In the genomic region with DNA sequence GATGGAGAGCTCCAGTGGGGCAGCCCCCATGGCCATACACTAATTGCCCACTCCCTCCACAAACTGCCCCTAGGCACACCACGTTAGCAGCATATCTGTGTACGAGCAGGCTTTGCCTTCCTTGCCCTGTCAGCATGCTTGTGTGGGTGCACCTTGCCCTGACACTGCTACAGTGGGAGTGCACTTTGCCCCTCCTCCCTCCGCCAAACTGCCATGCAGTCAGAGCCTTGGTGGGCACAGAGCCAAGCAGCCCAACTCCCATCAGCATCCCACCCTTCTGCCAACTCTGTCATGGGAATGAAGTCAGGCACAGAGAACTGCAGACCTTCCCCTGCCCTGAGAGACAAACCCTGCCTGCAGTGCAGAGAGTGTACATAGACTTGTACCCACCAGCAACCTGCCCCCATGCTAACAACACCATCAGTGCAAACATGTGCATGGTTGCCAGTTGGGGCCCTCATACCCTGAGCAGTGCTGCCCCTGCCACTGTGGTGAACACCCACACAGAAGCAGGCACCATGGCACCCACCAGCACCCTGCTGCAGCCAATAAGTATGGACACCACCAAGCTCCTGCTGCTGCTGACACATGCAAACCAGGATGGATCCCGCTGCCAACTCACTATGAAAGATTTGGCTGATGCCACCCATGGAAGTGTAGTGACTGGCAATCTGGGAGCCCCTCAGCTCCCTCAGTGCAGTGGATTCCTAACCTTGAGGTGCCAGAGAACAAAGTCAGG, we compare ENCODE assay signal across 18 cellular contexts.
DNase-seq lines count a peak whose midpoint lies in the region; ATAC-seq and TF ChIP-seq lines count a peak whose summit lies in the region.
"Had no signal": no experiment of that assay in that cellular context is flagged by ENCODE, and none has a peak within 500 bp of the region (broad histone marks: within the 10 kb centered on the region; RNA-seq: fewer than 3 reads in every experiment).

No MANE protein-coding gene starts in this region.

- H2BK15ac ChIP-seq in IMR-90 (ENCODE audit: low read depth, low read length), result no peak overlapping the region
- peak overlapping the region; percentile 69 for H2BK15ac ChIP-seq in neuronal stem cell (ENCODE audit: low read length)

- ATAC-seq in activated naive CD8-positive, alpha-beta T cell treated with anti-CD3 and anti-CD28 coated beads, Interleukin-2, amount 50 U/mL, for 24 hours, result peak; percentile 10
- ATAC-seq in IMR-90 (ENCODE audit: low read depth), result no peak
- peak; percentile 36 for ATAC-seq in stimulated activated effector memory CD8-positive, alpha-beta T cell treated with anti-CD3 and anti-CD28 coated beads, Interleukin-12 subunit alpha, Interleukin-12 subunit beta, amount 100 ng/mL, for 72 hours

- no peaks in the 10 kb centered on the region for H3K79me1 ChIP-seq in IMR-90 (ENCODE audit: low read depth in 1 of 2, low read length in 2 of 2)
- peaks cover 2% of the 10 kb centered on the region for H3K79me1 ChIP-seq in neuronal stem cell (ENCODE audit: low read depth, low read length)

- H3K36me3 ChIP-seq in IMR-90 (ENCODE audit: control insufficient read depth, insufficient read depth, low read length) (no peaks in the 10 kb centered on the region), neuronal stem cell (replicated peaks in 1 of 2; ENCODE audit: control insufficient read depth in 2 of 2, insufficient read depth in 2 of 2, low read length in 2 of 2) (no peaks in the 10 kb centered on the region)
- H3K36me3 ChIP-seq: BLaER1, HAP-1 had no signal

- H2BK5ac ChIP-seq in IMR-90 (ENCODE audit: low read depth, low read length, poor library complexity, severe bottlenecking), result no peak overlapping the region
- no peak overlapping the region for H2BK5ac ChIP-seq in neuronal stem cell (ENCODE audit: low read length)

- intact Hi-C loops in IMR-90 (cut with micrococcal nuclease), result no loop called here
- intact Hi-C loops in MCF 10A (cut with micrococcal nuclease), result no loop called here

- H3K4me1 Mint-ChIP-seq in activated naive CD8-positive, alpha-beta T cell treated with anti-CD3 and anti-CD28 coated beads, Interleukin-2, amount 50 U/mL, for 24 hours, result no peaks in the 10 kb centered on the region
- no peaks in the 10 kb centered on the region for H3K4me1 Mint-ChIP-seq in activated naive CD8-positive, alpha-beta T cell treated with anti-CD3 and anti-CD28 coated beads for 36 hours
- no peaks in the 10 kb centered on the region for H3K4me1 Mint-ChIP-seq in stimulated activated effector memory CD8-positive, alpha-beta T cell treated with anti-CD3 and anti-CD28 coated beads, Interleukin-12 subunit alpha, Interleukin-12 subunit beta, amount 100 ng/mL, for 72 hours
- no peaks in the 10 kb centered on the region for H3K4me1 Mint-ChIP-seq in MCF 10A (ENCODE audit: insufficient read depth, unreplicated experiment)
- H3K4me1 Mint-ChIP-seq: CD4-positive, CD25-positive, alpha-beta regulatory T cell; CD8-positive, alpha-beta memory T cell had no signal

- H3K4me3 ChIP-seq in IMR-90 (ENCODE audit: insufficient read depth, low read depth, low read length) (no peak overlapping the region), neuronal stem cell (ENCODE audit: low read length in 2 of 2) (peak overlapping the region in 1 of 2 donors; percentile 49)
- H3K4me3 ChIP-seq: BLaER1, GM23248, HAP-1 had no signal

- no peak for TF ChIP-seq CTCF in IMR-90 (conservative IDR thresholded peaks at IDR 0.05; ENCODE audit: low read depth, low read length)
- TF ChIP-seq CTCF in MCF 10A (IDR thresholded peaks at IDR 0.05; ENCODE audit: unreplicated experiment), result no peak
- no peak for TF ChIP-seq CTCF in GM10266 (IDR thresholded peaks at IDR 0.05; ENCODE audit: control insufficient read depth, insufficient read depth, low read depth, missing control alignments)

- H2BK120ac ChIP-seq in IMR-90 (ENCODE audit: low read depth, low read length), result no peak overlapping the region
- peak overlapping the region; percentile 30 for H2BK120ac ChIP-seq in neuronal stem cell (ENCODE audit: low read depth, low read length)

- H2AK9ac ChIP-seq in IMR-90 (replicated peaks; ENCODE audit: low read depth, low read length, poor library complexity), result no peak overlapping the region

- DNase-seq in activated naive CD8-positive, alpha-beta T cell treated with anti-CD3 and anti-CD28 coated beads, Interleukin-2, amount 50 U/mL, for 24 hours, result no peak
- no peak for DNase-seq in activated naive CD8-positive, alpha-beta T cell treated with anti-CD3 and anti-CD28 coated beads for 36 hours
- DNase-seq in IMR-90 (no peak), neuronal stem cell (ENCODE audit: low spot score) (no peak), MCF 10A (ENCODE audit: unreplicated experiment) (no peak), NCI-H146 (lab: John Stamatoyannopoulos, UW) (no peak), GM10266 (ENCODE audit: extremely low spot score) (no peak)
- DNase-seq in stimulated activated effector memory CD8-positive, alpha-beta T cell treated with anti-CD3 and anti-CD28 coated beads, Interleukin-12 subunit alpha, Interleukin-12 subunit beta, amount 100 ng/mL, for 72 hours (ENCODE audit: low spot score in 2 of 2), result no peak
- DNase-seq: 8988T; CD4-positive, CD25-positive, alpha-beta regulatory T cell; CD8-positive, alpha-beta memory T cell; COR-L47; DMS 273 treated with DMSO at 0.1 percent for 48 hours; DMS53; GM23248 had no signal

- H3K18ac ChIP-seq in IMR-90 (ENCODE audit: low read depth, low read length) (no peak overlapping the region), neuronal stem cell (ENCODE audit: low read length) (peak overlapping the region; percentile 84)

- H3K23ac ChIP-seq in IMR-90 (ENCODE audit: low read depth, low read length), result no peak overlapping the region
- H3K23ac ChIP-seq in neuronal stem cell (ENCODE audit: low read depth, low read length, poor library complexity), result no peak overlapping the region

- H3K14ac ChIP-seq in IMR-90 (replicated peaks; ENCODE audit: low read depth, low read length), result no peak overlapping the region
- H3K14ac ChIP-seq in neuronal stem cell (ENCODE audit: low read length), result peak overlapping the region; percentile 84

- H3K27ac ChIP-seq in IMR-90 (ENCODE audit: insufficient read depth, low read length) (no peak overlapping the region), neuronal stem cell (replicated peaks; ENCODE audit: low read length) (no peak overlapping the region)
- H3K27ac ChIP-seq: BLaER1, GM23248, HL-60 had no signal

- POLR2A ChIA-PET in IMR-90 (lab: Charles Lee; ENCODE audit: unreplicated experiment) (no interaction called here), MCF 10A (lab: Yijun Ruan, JAX) (interaction anchor here (0.6 kb wide), 1 partner anchor 163 kb away, joined by 3 read pairs; no protein-coding TSS in a partner anchor)

- H3K4me1 ChIP-seq in IMR-90 (ENCODE audit: control insufficient read depth, insufficient read depth, low read length), result no peaks in the 10 kb centered on the region
- peaks cover 0 to 3% of the 10 kb centered on the region in 2 donors for H3K4me1 ChIP-seq in neuronal stem cell (ENCODE audit: control insufficient read depth in 2 of 2, insufficient read depth in 1 of 2, low read depth in 1 of 2, low read length in 2 of 2)
- H3K4me1 ChIP-seq: HAP-1 had no signal

- H4K20me1 ChIP-seq in IMR-90 (ENCODE audit: insufficient read depth, low read length), result no peaks in the 10 kb centered on the region
- H4K20me1 ChIP-seq: BLaER1 had no signal

- peaks cover 6% of the 10 kb centered on the region for H3K9me3 Mint-ChIP-seq in activated naive CD8-positive, alpha-beta T cell treated with anti-CD3 and anti-CD28 coated beads, Interleukin-2, amount 50 U/mL, for 24 hours
- H3K9me3 Mint-ChIP-seq in activated naive CD8-positive, alpha-beta T cell treated with anti-CD3 and anti-CD28 coated beads for 36 hours, result no peaks in the 10 kb centered on the region
- peaks cover 8% of the 10 kb centered on the region for H3K9me3 Mint-ChIP-seq in stimulated activated effector memory CD8-positive, alpha-beta T cell treated with anti-CD3 and anti-CD28 coated beads, Interleukin-12 subunit alpha, Interleukin-12 subunit beta, amount 100 ng/mL, for 72 hours
- no peaks in the 10 kb centered on the region for H3K9me3 Mint-ChIP-seq in MCF 10A (ENCODE audit: unreplicated experiment)

- no peak overlapping the region for H2AK5ac ChIP-seq in IMR-90 (ENCODE audit: low read depth, low read length)
- peak overlapping the region; percentile 53 for H2AK5ac ChIP-seq in neuronal stem cell (ENCODE audit: low read depth, low read length)

- H4K5ac ChIP-seq in IMR-90 (ENCODE audit: low read depth, low read length), result no peak overlapping the region

- in situ Hi-C loops in IMR-90 (cut with MboI; ENCODE audit: low sequenced_read_pairs), result no loop called here

- H2BK12ac ChIP-seq in neuronal stem cell (ENCODE audit: low read length), result peak overlapping the region; percentile 92

- H3K27me3 ChIP-seq in IMR-90 (ENCODE audit: control insufficient read depth, insufficient read depth, low read length) (no peaks in the 10 kb centered on the region), neuronal stem cell (ENCODE audit: control insufficient read depth in 3 of 3, insufficient read depth in 3 of 3, low read depth in 1 of 3, low read length in 3 of 3) (peaks cover 0 to 4% (median 0%) of the 10 kb centered on the region in 3 experiments)
- H3K27me3 ChIP-seq: BLaER1 had no signal

- no peak overlapping the region for H3K56ac ChIP-seq in IMR-90 (ENCODE audit: extremely low read depth, insufficient read depth, low read length)

- dilution Hi-C loops in IMR-90 (cut with HindIII; ENCODE audit: low sequenced_read_pairs, unreplicated experiment), result no loop called here

- no peaks in the 10 kb centered on the region for H3K36me3 Mint-ChIP-seq in activated naive CD8-positive, alpha-beta T cell treated with anti-CD3 and anti-CD28 coated beads, Interleukin-2, amount 50 U/mL, for 24 hours (ENCODE audit: low read depth)
- H3K36me3 Mint-ChIP-seq in activated naive CD8-positive, alpha-beta T cell treated with anti-CD3 and anti-CD28 coated beads for 36 hours, result no peaks in the 10 kb centered on the region
- no peaks in the 10 kb centered on the region for H3K36me3 Mint-ChIP-seq in stimulated activated effector memory CD8-positive, alpha-beta T cell treated with anti-CD3 and anti-CD28 coated beads, Interleukin-12 subunit alpha, Interleukin-12 subunit beta, amount 100 ng/mL, for 72 hours
- H3K36me3 Mint-ChIP-seq in MCF 10A (ENCODE audit: insufficient read depth, unreplicated experiment), result no peaks in the 10 kb centered on the region
- H3K36me3 Mint-ChIP-seq: CD4-positive, CD25-positive, alpha-beta regulatory T cell; CD8-positive, alpha-beta memory T cell had no signal

- H3K4me2 ChIP-seq in IMR-90 (ENCODE audit: low read depth, low read length) (no peak overlapping the region), neuronal stem cell (ENCODE audit: insufficient read depth, low read length, poor library complexity, severe bottlenecking) (no peak overlapping the region)
- H3K4me2 ChIP-seq: BLaER1 had no signal

- H2AFZ ChIP-seq in IMR-90 (replicated peaks; ENCODE audit: low read length, poor library complexity), result peak overlapping the region; percentile 49
- H2AFZ ChIP-seq in neuronal stem cell (ENCODE audit: low read length), result no peak overlapping the region
- H2AFZ ChIP-seq: GM23248 had no signal

- TF ChIP-seq POLR2A in IMR-90 (IDR thresholded peaks at IDR 0.05; ENCODE audit: low read depth, low read length), result no peak

- TF ChIP-seq RAD21 in IMR-90 (IDR thresholded peaks at IDR 0.05; ENCODE audit: low read length), result no peak

- H3K9me1 ChIP-seq in IMR-90 (ENCODE audit: insufficient read depth, low read length), result no peaks in the 10 kb centered on the region

- H3K4ac ChIP-seq in IMR-90 (ENCODE audit: low read depth, low read length), result no peak overlapping the region
- H3K4ac ChIP-seq in neuronal stem cell (ENCODE audit: low read length), result no peak overlapping the region

- no peak overlapping the region for H2BK20ac ChIP-seq in IMR-90 (ENCODE audit: low read depth, low read length)

- no peak overlapping the region for H3K4me3 Mint-ChIP-seq in activated naive CD8-positive, alpha-beta T cell treated with anti-CD3 and anti-CD28 coated beads, Interleukin-2, amount 50 U/mL, for 24 hours
- no peak overlapping the region for H3K4me3 Mint-ChIP-seq in activated naive CD8-positive, alpha-beta T cell treated with anti-CD3 and anti-CD28 coated beads for 36 hours
- no peak overlapping the region for H3K4me3 Mint-ChIP-seq in stimulated activated effector memory CD8-positive, alpha-beta T cell treated with anti-CD3 and anti-CD28 coated beads, Interleukin-12 subunit alpha, Interleukin-12 subunit beta, amount 100 ng/mL, for 72 hours
- no peak overlapping the region for H3K4me3 Mint-ChIP-seq in MCF 10A (ENCODE audit: unreplicated experiment)
- H3K4me3 Mint-ChIP-seq: CD4-positive, CD25-positive, alpha-beta regulatory T cell; CD8-positive, alpha-beta memory T cell had no signal

- 57% methylated on average over 1 of the region's 4 CpGs; no CpG with 5 or more reads in 1 of the 2 experiments for WGBS in IMR-90 (ENCODE audit: extremely low coverage in 2 of 2, insufficient read length in 1 of 2), 2 experiments
- no CpG with 5 or more reads among the region's 4 CpGs for WGBS in neuronal stem cell (ENCODE audit: extremely low coverage in 2 of 2, insufficient read length in 2 of 2, insufficient replicate concordance in 1 of 2), 2 donors

- H4K8ac ChIP-seq in IMR-90 (ENCODE audit: low read depth in 2 of 2, low read length in 2 of 2) (no peak overlapping the region), neuronal stem cell (ENCODE audit: low read depth, low read length) (no peak overlapping the region)

- H3K9me3 ChIP-seq in IMR-90 (ENCODE audit: control insufficient read depth, insufficient read depth, low read length) (no peaks in the 10 kb centered on the region; the same call in 1 of the 2 replicates), neuronal stem cell (replicated peaks in 1 of 2; ENCODE audit: control insufficient read depth in 2 of 2, insufficient read depth in 1 of 2, low read depth in 1 of 2, low read length in 2 of 2) (peaks cover 0 to 3% of the 10 kb centered on the region in 2 donors)
- H3K9me3 ChIP-seq: HAP-1 had no signal

- H3K9ac ChIP-seq in IMR-90 (ENCODE audit: low read depth, low read length) (no peak overlapping the region), neuronal stem cell (ENCODE audit: low read depth, low read length, poor library complexity) (peak overlapping the region; percentile 61)
- H3K9ac ChIP-seq: BLaER1, GM23248 had no signal

- H3K27me3 Mint-ChIP-seq in activated naive CD8-positive, alpha-beta T cell treated with anti-CD3 and anti-CD28 coated beads, Interleukin-2, amount 50 U/mL, for 24 hours, result no peaks in the 10 kb centered on the region
- no peaks in the 10 kb centered on the region for H3K27me3 Mint-ChIP-seq in activated naive CD8-positive, alpha-beta T cell treated with anti-CD3 and anti-CD28 coated beads for 36 hours
- H3K27me3 Mint-ChIP-seq in MCF 10A (ENCODE audit: insufficient read depth, unreplicated experiment), result no peaks in the 10 kb centered on the region
- H3K27me3 Mint-ChIP-seq: CD8-positive, alpha-beta memory T cell had no signal

- H3K27ac Mint-ChIP-seq in activated naive CD8-positive, alpha-beta T cell treated with anti-CD3 and anti-CD28 coated beads, Interleukin-2, amount 50 U/mL, for 24 hours, result no peak overlapping the region
- no peak overlapping the region for H3K27ac Mint-ChIP-seq in activated naive CD8-positive, alpha-beta T cell treated with anti-CD3 and anti-CD28 coated beads for 36 hours
- H3K27ac Mint-ChIP-seq in stimulated activated effector memory CD8-positive, alpha-beta T cell treated with anti-CD3 and anti-CD28 coated beads, Interleukin-12 subunit alpha, Interleukin-12 subunit beta, amount 100 ng/mL, for 72 hours, result no peak overlapping the region
- no peak overlapping the region for H3K27ac Mint-ChIP-seq in MCF 10A (ENCODE audit: low read depth, unreplicated experiment)
- H3K27ac Mint-ChIP-seq: CD4-positive, CD25-positive, alpha-beta regulatory T cell; CD8-positive, alpha-beta memory T cell had no signal

- no peak overlapping the region for H4K91ac ChIP-seq in IMR-90 (ENCODE audit: insufficient read depth, low read depth, low read length)
- peak overlapping the region; percentile 80 for H4K91ac ChIP-seq in neuronal stem cell (ENCODE audit: low read depth, low read length, poor library complexity)

- no TSS peak for BruUV-seq in IMR-90 (replicated peaks; lab: Mats Ljungman, UMichigan)
- BruUV-seq in MCF 10A (replicated peaks; lab: Mats Ljungman, UMichigan), result no TSS peak

- CTCF ChIA-PET in IMR-90 (lab: Yijun Ruan, JAX) (no interaction called here), MCF 10A (lab: Yijun Ruan, JAX) (interaction anchor here (0.6 kb wide), 1 partner anchor 10 kb away, joined by 5 read pairs; no protein-coding TSS in a partner anchor)
